10 cellular contexts compared by ENCODE assay signal in genomic region chr10:88082806-88083596, GRCh38.
DNase-seq lines count a peak whose midpoint lies in the region; ATAC-seq and TF ChIP-seq lines count a peak whose summit lies in the region.
"Had no signal": no experiment of that assay in that cellular context is flagged by ENCODE, and none has a peak within 500 bp of the region (broad histone marks: within the 10 kb centered on the region; RNA-seq: fewer than 3 reads in every experiment).

No MANE protein-coding gene starts in this region.

- POLR2A ChIA-PET in GM10248 (lab: Yijun Ruan, JAX): no interaction called here
- POLR2A ChIA-PET in activated CD4-positive, alpha-beta T cell treated with anti-CD3 and anti-CD28 coated beads, Interleukin-2, amount 10 ng/mL, durations not matched to agents 7 days and 5 days (lab: Charles Lee): interaction anchor here (0.7 kb wide), 1 partner anchor 70 kb away, joined by 3 read pairs; no protein-coding TSS in a partner anchor

- no peaks in the 10 kb centered on the region for H3K9me3 Mint-ChIP-seq in nephron progenitor cell
- H3K9me3 Mint-ChIP-seq in activated CD4-positive, alpha-beta T cell treated with anti-CD3 and anti-CD28 coated beads, Interleukin-2, amount 10 ng/mL, durations not matched to agents 7 days and 5 days: no peaks in the 10 kb centered on the region
- no peaks in the 10 kb centered on the region for H3K9me3 Mint-ChIP-seq in stimulated activated naive CD8-positive, alpha-beta T cell treated with anti-CD3 and anti-CD28 coated beads, Interleukin-15, amount 100 ng/mL, for 72 hours
- H3K9me3 Mint-ChIP-seq: brain had no signal

- no peaks in the 10 kb centered on the region for H3K27me3 Mint-ChIP-seq in nephron progenitor cell (ENCODE audit: low read depth, poor library complexity)
- peaks cover 33% of the 10 kb centered on the region for H3K27me3 Mint-ChIP-seq in activated CD4-positive, alpha-beta T cell treated with anti-CD3 and anti-CD28 coated beads, Interleukin-2, amount 10 ng/mL, durations not matched to agents 7 days and 5 days
- peaks cover 7% of the 10 kb centered on the region for H3K27me3 Mint-ChIP-seq in stimulated activated naive CD8-positive, alpha-beta T cell treated with anti-CD3 and anti-CD28 coated beads, Interleukin-15, amount 100 ng/mL, for 72 hours
- H3K27me3 Mint-ChIP-seq: brain had no signal

- TF ChIP-seq CTCF in GM10248 (IDR thresholded peaks at IDR 0.05; ENCODE audit: control extremely low read depth, extremely low read depth, low read depth, missing control alignments): no peak
- no peak for TF ChIP-seq CTCF in nephron progenitor cell (IDR thresholded peaks at IDR 0.05)

- peak; percentile 35 for DNase-seq in GM10248 (ENCODE audit: extremely low spot score)
- peak; percentile 81 for DNase-seq in SKM-1 (lab: John Stamatoyannopoulos, UW; ENCODE audit: unreplicated experiment)
- DNase-seq in nephron progenitor cell: no peak
- DNase-seq in stimulated activated CD8-positive, alpha-beta memory T cell treated with anti-CD3 and anti-CD28 coated beads, Interleukin-4, amount 100 ng/mL, for 48 hours: no peak
- DNase-seq in activated CD4-positive, alpha-beta T cell treated with anti-CD3 and anti-CD28 coated beads, Interleukin-2, amount 10 ng/mL, durations not matched to agents 7 days and 5 days: no peak
- no peak for DNase-seq in stimulated activated naive CD8-positive, alpha-beta T cell treated with anti-CD3 and anti-CD28 coated beads, Interleukin-15, amount 100 ng/mL, for 72 hours
- DNase-seq: tibial artery had no signal

- H3K27ac Mint-ChIP-seq in nephron progenitor cell: no peak overlapping the region
- H3K27ac Mint-ChIP-seq in activated CD4-positive, alpha-beta T cell treated with anti-CD3 and anti-CD28 coated beads, Interleukin-2, amount 10 ng/mL, durations not matched to agents 7 days and 5 days: no peak overlapping the region
- H3K27ac Mint-ChIP-seq in stimulated activated naive CD8-positive, alpha-beta T cell treated with anti-CD3 and anti-CD28 coated beads, Interleukin-15, amount 100 ng/mL, for 72 hours: no peak overlapping the region
- H3K27ac Mint-ChIP-seq: brain had no signal

- peaks cover 30% of the 10 kb centered on the region for H3K4me1 Mint-ChIP-seq in nephron progenitor cell
- H3K4me1 Mint-ChIP-seq in activated CD4-positive, alpha-beta T cell treated with anti-CD3 and anti-CD28 coated beads, Interleukin-2, amount 10 ng/mL, durations not matched to agents 7 days and 5 days: peaks cover 2% of the 10 kb centered on the region
- no peaks in the 10 kb centered on the region for H3K4me1 Mint-ChIP-seq in stimulated activated naive CD8-positive, alpha-beta T cell treated with anti-CD3 and anti-CD28 coated beads, Interleukin-15, amount 100 ng/mL, for 72 hours

- no peaks in the 10 kb centered on the region for H3K36me3 Mint-ChIP-seq in nephron progenitor cell (ENCODE audit: low read depth)
- H3K36me3 Mint-ChIP-seq in activated CD4-positive, alpha-beta T cell treated with anti-CD3 and anti-CD28 coated beads, Interleukin-2, amount 10 ng/mL, durations not matched to agents 7 days and 5 days (ENCODE audit: low read depth): peaks cover 2% of the 10 kb centered on the region
- H3K36me3 Mint-ChIP-seq: brain had no signal

- CTCF ChIA-PET in GM10248 (lab: Yijun Ruan, JAX): interaction anchor here (0.6 to 3.4 kb wide), 7 partner anchors 8 to 636 kb away, joined by 3 to 9 read pairs (median 3); no protein-coding TSS in a partner anchor
- CTCF ChIA-PET in activated CD4-positive, alpha-beta T cell treated with anti-CD3 and anti-CD28 coated beads, Interleukin-2, amount 10 ng/mL, durations not matched to agents 7 days and 5 days (lab: Charles Lee): no interaction called here

- ATAC-seq in GM19455 (IDR thresholded peaks at IDR 0.05; ENCODE audit: unreplicated experiment): peak; percentile 83
- peak; percentile 64 for ATAC-seq in HG03103 (IDR thresholded peaks at IDR 0.05; ENCODE audit: low read depth, unreplicated experiment)
- ATAC-seq in stimulated activated naive CD8-positive, alpha-beta T cell treated with anti-CD3 and anti-CD28 coated beads, Interleukin-15, amount 100 ng/mL, for 72 hours: no peak

- no peak overlapping the region for H3K4me3 Mint-ChIP-seq in nephron progenitor cell
- H3K4me3 Mint-ChIP-seq in activated CD4-positive, alpha-beta T cell treated with anti-CD3 and anti-CD28 coated beads, Interleukin-2, amount 10 ng/mL, durations not matched to agents 7 days and 5 days: no peak overlapping the region
- no peak overlapping the region for H3K4me3 Mint-ChIP-seq in stimulated activated naive CD8-positive, alpha-beta T cell treated with anti-CD3 and anti-CD28 coated beads, Interleukin-15, amount 100 ng/mL, for 72 hours
- H3K4me3 Mint-ChIP-seq: brain had no signal

Comparison
In these comparisons a context has a peak if more than half of its experiments do, and no peak if none do; other contexts are left out.
1. DNase-seq: peak in GM10248 (single experiment) and SKM-1 (single experiment); none in nephron progenitor cell (single experiment), stimulated activated CD8-positive, alpha-beta memory T cell treated with anti-CD3 and anti-CD28 coated beads, Interleukin-4, amount 100 ng/mL, for 48 hours (single experiment), activated CD4-positive, alpha-beta T cell treated with anti-CD3 and anti-CD28 coated beads, Interleukin-2, amount 10 ng/mL, durations not matched to agents 7 days and 5 days (single experiment) and stimulated activated naive CD8-positive, alpha-beta T cell treated with anti-CD3 and anti-CD28 coated beads, Interleukin-15, amount 100 ng/mL, for 72 hours (0 of 2).